Comparison of ENCODE assay signal across 7 cellular contexts in the genomic region with DNA sequence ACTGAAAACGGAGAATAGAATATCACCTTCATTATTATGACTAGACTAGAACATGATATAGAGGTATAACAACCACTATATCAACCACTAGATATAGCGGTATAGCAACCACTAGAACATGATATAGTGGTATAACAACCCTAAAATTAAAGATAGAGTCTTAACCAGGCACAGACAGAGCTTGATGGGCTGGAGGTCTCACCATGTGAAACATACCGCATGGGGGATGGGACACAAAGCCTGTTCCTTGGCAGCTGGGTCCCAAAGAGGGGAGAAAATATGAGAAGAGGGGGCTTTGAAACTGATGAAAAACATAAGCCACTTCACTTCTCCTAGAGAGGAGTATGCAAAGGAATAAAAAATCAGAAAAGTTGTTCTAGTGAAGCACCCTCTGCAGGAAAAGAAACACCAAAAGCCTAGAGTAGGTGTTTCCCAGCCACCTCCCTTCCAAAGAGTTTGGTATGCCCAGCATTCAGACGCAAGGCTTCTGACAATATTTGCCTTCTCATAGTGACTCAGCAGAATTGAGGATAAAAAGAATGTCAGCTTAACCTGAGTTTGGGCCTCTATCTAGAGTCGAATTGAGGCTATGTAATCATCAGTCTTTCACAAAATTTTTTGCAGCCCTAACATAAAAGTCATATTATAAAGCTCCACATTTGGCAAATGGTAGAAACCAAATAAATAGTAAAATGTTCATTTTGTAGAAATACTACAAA.
DNase-seq lines count a peak whose midpoint lies in the region; ATAC-seq lines count a peak whose summit lies in the region.

No MANE protein-coding gene starts in this region.

- H3K4me1 Mint-ChIP-seq in stimulated activated memory B cell treated with anti-CD40 and anti-IgM and Interleukin-4, amounts not matched to agents 10 μg/mL and 1 μg/mL and 100 μg/mL, for 72 hours, result no peaks in the 10 kb centered on the region

- peaks cover 4% of the 10 kb centered on the region for H3K9me3 Mint-ChIP-seq in stimulated activated memory B cell treated with anti-CD40 and anti-IgM and Interleukin-4, amounts not matched to agents 10 μg/mL and 1 μg/mL and 100 μg/mL, for 72 hours

- no peak overlapping the region for H3K4me3 Mint-ChIP-seq in stimulated activated memory B cell treated with anti-CD40 and anti-IgM and Interleukin-4, amounts not matched to agents 10 μg/mL and 1 μg/mL and 100 μg/mL, for 72 hours

- no peak overlapping the region for H3K4me3 ChIP-seq in skeletal muscle cell (ENCODE audit: low read depth, low read length)

- ATAC-seq in esophagus mucosa (peak; percentile 79), GM21619 (IDR thresholded peaks at IDR 0.05; ENCODE audit: unreplicated experiment) (no peak)
- ATAC-seq in stimulated activated memory B cell treated with anti-CD40 and anti-IgM and Interleukin-4, amounts not matched to agents 10 μg/mL and 1 μg/mL and 100 μg/mL, for 72 hours, result no peak

- H3K27me3 Mint-ChIP-seq in stimulated activated memory B cell treated with anti-CD40 and anti-IgM and Interleukin-4, amounts not matched to agents 10 μg/mL and 1 μg/mL and 100 μg/mL, for 72 hours, result no peaks in the 10 kb centered on the region

- no peaks in the 10 kb centered on the region for H3K36me3 Mint-ChIP-seq in stimulated activated memory B cell treated with anti-CD40 and anti-IgM and Interleukin-4, amounts not matched to agents 10 μg/mL and 1 μg/mL and 100 μg/mL, for 72 hours

- H3K27ac Mint-ChIP-seq in stimulated activated memory B cell treated with anti-CD40 and anti-IgM and Interleukin-4, amounts not matched to agents 10 μg/mL and 1 μg/mL and 100 μg/mL, for 72 hours, result no peak overlapping the region

- DNase-seq in HS-5 (ENCODE audit: low read depth) (peak; percentile 13), NCI-H774 (lab: John Stamatoyannopoulos, UW) (peak; percentile 80), skeletal muscle cell (ENCODE audit: low read depth) (peak; percentile 50), T-helper 1 cell (no peak)

Comparison
In these comparisons a context has a peak if more than half of its experiments do, and no peak if none do; other contexts are left out.
1. DNase-seq: peak in HS-5 (single experiment), NCI-H774 (single experiment) and skeletal muscle cell (single experiment); none in T-helper 1 cell (0 of 5).